1 cellular context compared by ENCODE assay signal in the genomic region with DNA sequence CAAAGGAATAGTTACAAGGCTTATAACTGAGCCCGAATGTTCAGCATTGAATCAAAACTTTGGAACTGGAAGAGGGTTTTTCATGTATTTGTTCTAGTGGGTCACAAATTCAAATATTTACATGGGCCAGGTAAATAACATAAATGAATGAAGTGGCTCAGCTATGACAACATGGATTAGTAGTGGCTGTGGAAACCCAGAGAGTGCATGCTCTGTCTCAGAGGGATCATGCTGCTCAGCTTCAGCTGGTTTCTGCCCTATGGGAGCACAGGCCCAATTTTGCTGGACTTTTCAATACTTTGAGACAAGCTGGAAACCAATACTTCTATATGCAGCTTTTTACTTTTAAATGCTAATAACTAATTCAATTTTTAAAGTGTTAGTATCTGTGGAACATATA.
TF ChIP-seq lines count a peak whose summit lies in the region.

No MANE protein-coding gene starts in this region.

TF ChIP-seq in HepG2, 621 proteins besides CTCF, POLR2A, EP300 and RAD21 (continued from another document):
- TF ChIP-seq, protein P1, sequence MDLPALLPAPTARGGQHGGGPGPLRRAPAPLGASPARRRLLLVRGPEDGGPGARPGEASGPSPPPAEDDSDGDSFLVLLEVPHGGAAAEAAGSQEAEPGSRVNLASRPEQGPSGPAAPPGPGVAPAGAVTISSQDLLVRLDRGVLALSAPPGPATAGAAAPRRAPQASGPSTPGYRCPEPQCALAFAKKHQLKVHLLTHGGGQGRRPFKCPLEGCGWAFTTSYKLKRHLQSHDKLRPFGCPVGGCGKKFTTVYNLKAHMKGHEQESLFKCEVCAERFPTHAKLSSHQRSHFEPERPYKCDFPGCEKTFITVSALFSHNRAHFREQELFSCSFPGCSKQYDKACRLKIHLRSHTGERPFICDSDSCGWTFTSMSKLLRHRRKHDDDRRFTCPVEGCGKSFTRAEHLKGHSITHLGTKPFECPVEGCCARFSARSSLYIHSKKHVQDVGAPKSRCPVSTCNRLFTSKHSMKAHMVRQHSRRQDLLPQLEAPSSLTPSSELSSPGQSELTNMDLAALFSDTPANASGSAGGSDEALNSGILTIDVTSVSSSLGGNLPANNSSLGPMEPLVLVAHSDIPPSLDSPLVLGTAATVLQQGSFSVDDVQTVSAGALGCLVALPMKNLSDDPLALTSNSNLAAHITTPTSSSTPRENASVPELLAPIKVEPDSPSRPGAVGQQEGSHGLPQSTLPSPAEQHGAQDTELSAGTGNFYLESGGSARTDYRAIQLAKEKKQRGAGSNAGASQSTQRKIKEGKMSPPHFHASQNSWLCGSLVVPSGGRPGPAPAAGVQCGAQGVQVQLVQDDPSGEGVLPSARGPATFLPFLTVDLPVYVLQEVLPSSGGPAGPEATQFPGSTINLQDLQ (CRISPR knock-in tag; IDR thresholded peaks at IDR 0.05), result no peak
- TF ChIP-seq, protein P2, sequence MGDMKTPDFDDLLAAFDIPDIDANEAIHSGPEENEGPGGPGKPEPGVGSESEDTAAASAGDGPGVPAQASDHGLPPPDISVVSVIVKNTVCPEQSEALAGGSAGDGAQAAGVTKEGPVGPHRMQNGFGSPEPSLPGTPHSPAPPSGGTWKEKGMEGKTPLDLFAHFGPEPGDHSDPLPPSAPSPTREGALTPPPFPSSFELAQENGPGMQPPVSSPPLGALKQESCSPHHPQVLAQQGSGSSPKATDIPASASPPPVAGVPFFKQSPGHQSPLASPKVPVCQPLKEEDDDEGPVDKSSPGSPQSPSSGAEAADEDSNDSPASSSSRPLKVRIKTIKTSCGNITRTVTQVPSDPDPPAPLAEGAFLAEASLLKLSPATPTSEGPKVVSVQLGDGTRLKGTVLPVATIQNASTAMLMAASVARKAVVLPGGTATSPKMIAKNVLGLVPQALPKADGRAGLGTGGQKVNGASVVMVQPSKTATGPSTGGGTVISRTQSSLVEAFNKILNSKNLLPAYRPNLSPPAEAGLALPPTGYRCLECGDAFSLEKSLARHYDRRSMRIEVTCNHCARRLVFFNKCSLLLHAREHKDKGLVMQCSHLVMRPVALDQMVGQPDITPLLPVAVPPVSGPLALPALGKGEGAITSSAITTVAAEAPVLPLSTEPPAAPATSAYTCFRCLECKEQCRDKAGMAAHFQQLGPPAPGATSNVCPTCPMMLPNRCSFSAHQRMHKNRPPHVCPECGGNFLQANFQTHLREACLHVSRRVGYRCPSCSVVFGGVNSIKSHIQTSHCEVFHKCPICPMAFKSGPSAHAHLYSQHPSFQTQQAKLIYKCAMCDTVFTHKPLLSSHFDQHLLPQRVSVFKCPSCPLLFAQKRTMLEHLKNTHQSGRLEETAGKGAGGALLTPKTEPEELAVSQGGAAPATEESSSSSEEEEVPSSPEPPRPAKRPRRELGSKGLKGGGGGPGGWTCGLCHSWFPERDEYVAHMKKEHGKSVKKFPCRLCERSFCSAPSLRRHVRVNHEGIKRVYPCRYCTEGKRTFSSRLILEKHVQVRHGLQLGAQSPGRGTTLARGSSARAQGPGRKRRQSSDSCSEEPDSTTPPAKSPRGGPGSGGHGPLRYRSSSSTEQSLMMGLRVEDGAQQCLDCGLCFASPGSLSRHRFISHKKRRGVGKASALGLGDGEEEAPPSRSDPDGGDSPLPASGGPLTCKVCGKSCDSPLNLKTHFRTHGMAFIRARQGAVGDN (CRISPR knock-in tag; IDR thresholded peaks at IDR 0.05), result no peak
- TF ChIP-seq ELF3 (CRISPR knock-in tag; IDR thresholded peaks at IDR 0.05), result no peak
- no peak for TF ChIP-seq ZBTB34 (CRISPR knock-in tag; IDR thresholded peaks at IDR 0.05)
- TF ChIP-seq TBL1XR1 (IDR thresholded peaks at IDR 0.05; ENCODE audit: borderline replicate concordance, low read length, partially characterized antibody), result no peak
- TF ChIP-seq, protein P3, sequence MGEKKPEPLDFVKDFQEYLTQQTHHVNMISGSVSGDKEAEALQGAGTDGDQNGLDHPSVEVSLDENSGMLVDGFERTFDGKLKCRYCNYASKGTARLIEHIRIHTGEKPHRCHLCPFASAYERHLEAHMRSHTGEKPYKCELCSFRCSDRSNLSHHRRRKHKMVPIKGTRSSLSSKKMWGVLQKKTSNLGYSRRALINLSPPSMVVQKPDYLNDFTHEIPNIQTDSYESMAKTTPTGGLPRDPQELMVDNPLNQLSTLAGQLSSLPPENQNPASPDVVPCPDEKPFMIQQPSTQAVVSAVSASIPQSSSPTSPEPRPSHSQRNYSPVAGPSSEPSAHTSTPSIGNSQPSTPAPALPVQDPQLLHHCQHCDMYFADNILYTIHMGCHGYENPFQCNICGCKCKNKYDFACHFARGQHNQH (CRISPR knock-in tag; IDR thresholded peaks at IDR 0.05), result no peak
- TF ChIP-seq ELF4 (CRISPR knock-in tag; IDR thresholded peaks at IDR 0.05; ENCODE audit: borderline replicate concordance), result no peak
- no peak for TF ChIP-seq ZC3H13 (CRISPR knock-in tag; IDR thresholded peaks at IDR 0.05)
- TF ChIP-seq ZNF414 (CRISPR knock-in tag; IDR thresholded peaks at IDR 0.05), result no peak
- TF ChIP-seq RXRB (CRISPR knock-in tag; IDR thresholded peaks at IDR 0.05; ENCODE audit: borderline replicate concordance), result no peak
- no peak for TF ChIP-seq HNRNPK (IDR thresholded peaks at IDR 0.05; ENCODE audit: low read depth, low read length, poor library complexity, severe bottlenecking)
